ENCODE assay signal across 8 cellular contexts in genomic region chr15:59138243-59138642, GRCh38. TPM values are rescaled to one million over a fixed set of nuclear protein-coding genes. Genes with fewer than 3 reads are reported as not detected.
DNase-seq lines count a peak whose midpoint lies in the region; ATAC-seq and TF ChIP-seq lines count a peak whose summit lies in the region.

No MANE protein-coding gene starts in this region.

- H3K27me3 Mint-ChIP-seq in central memory CD8-positive, alpha-beta T cell: no peaks in the 10 kb centered on the region

- peak; percentile 20; the same call in 1 of the 2 replicates for TF ChIP-seq RAD21 in Ishikawa (IDR thresholded peaks at IDR 0.05; ENCODE audit: low read depth)

- H3K36me3 ChIP-seq in WERI-Rb-1: peaks cover 46% of the 10 kb centered on the region

- no peak overlapping the region for H3K4me3 ChIP-seq in WERI-Rb-1 (ENCODE audit: low read depth, low read length)

- no peak overlapping the region for H3K27ac Mint-ChIP-seq in central memory CD8-positive, alpha-beta T cell (ENCODE audit: low read depth)

- H3K36me3 Mint-ChIP-seq in central memory CD8-positive, alpha-beta T cell (ENCODE audit: insufficient read depth): peaks cover 11% of the 10 kb centered on the region

- TF ChIP-seq EP300 in Ishikawa (IDR thresholded peaks at IDR 0.05; ENCODE audit: borderline replicate concordance): no peak

- H3K27me3 ChIP-seq in WERI-Rb-1 (ENCODE audit: insufficient read depth, low read depth, severe bottlenecking): no peaks in the 10 kb centered on the region

- intact Hi-C loops in Right ventricle myocardium inferior (cut with DNase I) (no loop called here), cardiac septum (cut with DNase I) (no loop called here)

- H3K4me1 Mint-ChIP-seq in central memory CD8-positive, alpha-beta T cell: peaks cover 8% of the 10 kb centered on the region

- no peaks in the 10 kb centered on the region for H3K9me3 ChIP-seq in WERI-Rb-1 (ENCODE audit: severe bottlenecking)

- H3K9me3 Mint-ChIP-seq in central memory CD8-positive, alpha-beta T cell: no peaks in the 10 kb centered on the region

- peak; percentile 62 for ATAC-seq in Right ventricle myocardium inferior
- ATAC-seq in central memory CD8-positive, alpha-beta T cell (replicated peaks; ENCODE audit: extremely low read depth, poor library complexity, severe bottlenecking): peak; percentile 78
- peak; percentile 75 for ATAC-seq in stimulated activated naive CD8-positive, alpha-beta T cell treated with anti-CD3 and anti-CD28 coated beads, Interleukin-15, Interleukin-2, amounts not matched to agents 100 U/mL and 50 U/mL, for 24 hours

- peak; percentile 81 for TF ChIP-seq CTCF in WERI-Rb-1 (IDR thresholded peaks at IDR 0.05; ENCODE audit: low read depth, low read length)

- no peak overlapping the region for H3K4me3 Mint-ChIP-seq in central memory CD8-positive, alpha-beta T cell

- DNase-seq in Right ventricle myocardium inferior (ENCODE audit: missing footprints): no peak
- DNase-seq in cardiac septum (ENCODE audit: low spot score): no peak
- peak; percentile 71 for DNase-seq in WERI-Rb-1
- DNase-seq in central memory CD8-positive, alpha-beta T cell (ENCODE audit: low spot score in 2 of 2): peak in 1 of 2 donors; percentile 23
- DNase-seq in lung microvascular endothelial cell (ENCODE audit: low read depth in 2 of 2): peak; percentile 57 to 74
- DNase-seq in stimulated activated naive CD8-positive, alpha-beta T cell treated with anti-CD3 and anti-CD28 coated beads, Interleukin-15, Interleukin-2, amounts not matched to agents 100 U/mL and 50 U/mL, for 24 hours: peak; percentile 63
- DNase-seq in DMS153 treated with DMSO at 0.1 percent for 48 hours (lab: John Stamatoyannopoulos, UW; ENCODE audit: unreplicated experiment): no peak

- H3K27ac ChIP-seq in WERI-Rb-1: no peak overlapping the region

TF ChIP-seq in Ishikawa, 13 proteins besides CTCF, POLR2A, EP300 and RAD21:
- no peak for TF ChIP-seq TAF1 (IDR thresholded peaks at IDR 0.05; ENCODE audit: low read depth)
- 0 out of 2 replicates have a peak, but pooled peaks have one; percentile 19 for TF ChIP-seq YY1 (IDR thresholded peaks at IDR 0.05; ENCODE audit: low read depth)
- no peak for TF ChIP-seq TEAD4 (IDR thresholded peaks at IDR 0.05)

RNA-seq across cellular contexts. Expression of gene CCNB2, which starts 33.3 kb away (rescaled TPM):
- total RNA-seq in Right ventricle myocardium inferior (0.54 TPM), cardiac septum (0.40 TPM), lung microvascular endothelial cell (5.0 and 20.0 TPM in 2 replicates)

Comparison
In these comparisons a context has a peak if more than half of its experiments do, and no peak if none do; other contexts are left out.
1. DNase-seq: peak in WERI-Rb-1 (single experiment), lung microvascular endothelial cell (2 of 2) and stimulated activated naive CD8-positive, alpha-beta T cell treated with anti-CD3 and anti-CD28 coated beads, Interleukin-15, Interleukin-2, amounts not matched to agents 100 U/mL and 50 U/mL, for 24 hours (single experiment); none in Right ventricle myocardium inferior (single experiment), cardiac septum (single experiment) and DMS153 treated with DMSO at 0.1 percent for 48 hours (single experiment).
2. Peak in every context shown above with its lines, with median percentiles within 50 percentile points of each other: ATAC-seq.